ENCODE assay signal across 22 cellular contexts in the genomic region with DNA sequence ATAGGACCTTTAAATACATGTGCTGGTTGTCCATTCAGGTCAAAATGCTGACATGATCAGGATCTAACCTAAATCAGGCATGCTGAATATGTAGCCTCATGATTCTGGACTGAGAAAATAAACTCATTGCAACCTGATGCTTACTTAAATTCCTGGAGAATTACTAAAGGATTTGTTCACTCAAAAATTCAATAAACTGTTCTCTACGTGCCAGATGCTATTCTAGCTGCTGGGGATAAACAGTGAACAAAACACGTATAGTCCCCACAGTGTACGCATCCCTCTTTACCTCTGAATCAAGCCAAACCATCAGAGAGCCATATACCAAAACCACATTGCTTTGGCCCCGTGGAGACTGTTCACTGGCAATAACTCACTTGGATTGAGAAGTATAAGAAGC. TPM values are rescaled to one million over a fixed set of nuclear protein-coding genes. Genes with fewer than 3 reads are reported as not detected.
DNase-seq lines count a peak whose midpoint lies in the region; ATAC-seq and TF ChIP-seq lines count a peak whose summit lies in the region.
"Had no signal": no experiment of that assay in that cellular context is flagged by ENCODE, and none has a peak within 500 bp of the region (broad histone marks: within the 10 kb centered on the region; RNA-seq: fewer than 3 reads in every experiment).

No MANE protein-coding gene starts in this region.

- H3K36me3 ChIP-seq in MG63: peaks cover 28% of the 10 kb centered on the region
- H3K36me3 ChIP-seq in ectodermal cell (ENCODE audit: control insufficient read depth, insufficient read depth, low read length): no peaks in the 10 kb centered on the region
- H3K36me3 ChIP-seq in osteoblast (ENCODE audit: insufficient read depth, low read length): no peaks in the 10 kb centered on the region

- no peak for ATAC-seq in activated CD8-positive, alpha-beta memory T cell treated with anti-CD3 and anti-CD28 coated beads, Interleukin-2, amount 10 ng/mL, durations not matched to agents 7 days and 5 days
- ATAC-seq in HG02759 (IDR thresholded peaks at IDR 0.05; ENCODE audit: unreplicated experiment) (no peak), GM19035 (IDR thresholded peaks at IDR 0.05; ENCODE audit: unreplicated experiment) (no peak)
- ATAC-seq: activated CD8-positive, alpha-beta T cell treated with anti-CD3 and anti-CD28 coated beads, Interleukin-2, amount 10 ng/mL, durations not matched to agents 7 days and 5 days; left ventricle myocardium superior; stimulated activated effector memory CD8-positive, alpha-beta T cell treated with anti-CD3 and anti-CD28 coated beads, Interleukin-12 subunit alpha, Interleukin-12 subunit beta, amount 100 ng/mL, for 72 hours had no signal

- H3K36me3 Mint-ChIP-seq in activated CD8-positive, alpha-beta memory T cell treated with anti-CD3 and anti-CD28 coated beads, Interleukin-2, amount 10 ng/mL, durations not matched to agents 7 days and 5 days: peaks cover 25% of the 10 kb centered on the region
- H3K36me3 Mint-ChIP-seq: stimulated activated effector memory CD8-positive, alpha-beta T cell treated with anti-CD3 and anti-CD28 coated beads, Interleukin-12 subunit alpha, Interleukin-12 subunit beta, amount 100 ng/mL, for 72 hours had no signal

- no peak overlapping the region for H2AFZ ChIP-seq in osteoblast (ENCODE audit: low read length)

- peak overlapping the region; percentile 26 for H3K27ac ChIP-seq in ectodermal cell (ENCODE audit: insufficient read depth, low read depth, low read length, poor library complexity, severe bottlenecking)
- peak overlapping the region; percentile 1 for H3K27ac ChIP-seq in osteoblast (ENCODE audit: low read depth, low read length)
- H3K27ac ChIP-seq: testis had no signal

- peaks cover 28% of the 10 kb centered on the region for H3K4me1 Mint-ChIP-seq in activated CD8-positive, alpha-beta memory T cell treated with anti-CD3 and anti-CD28 coated beads, Interleukin-2, amount 10 ng/mL, durations not matched to agents 7 days and 5 days

- H3K27me3 ChIP-seq in MG63: no peaks in the 10 kb centered on the region
- no peaks in the 10 kb centered on the region for H3K27me3 ChIP-seq in ectodermal cell (ENCODE audit: control insufficient read depth, insufficient read depth, low read length, poor library complexity, severe bottlenecking)
- no peaks in the 10 kb centered on the region for H3K27me3 ChIP-seq in osteoblast (ENCODE audit: insufficient read depth, low read length)
- H3K27me3 ChIP-seq: testis had no signal

- H3K4me3 Mint-ChIP-seq in activated CD8-positive, alpha-beta memory T cell treated with anti-CD3 and anti-CD28 coated beads, Interleukin-2, amount 10 ng/mL, durations not matched to agents 7 days and 5 days: no peak overlapping the region
- H3K4me3 Mint-ChIP-seq: activated CD8-positive, alpha-beta T cell treated with anti-CD3 and anti-CD28 coated beads, Interleukin-2, amount 10 ng/mL, durations not matched to agents 7 days and 5 days; B cell; stimulated activated effector memory CD8-positive, alpha-beta T cell treated with anti-CD3 and anti-CD28 coated beads, Interleukin-12 subunit alpha, Interleukin-12 subunit beta, amount 100 ng/mL, for 72 hours had no signal

- H3K4me3 ChIP-seq in MG63 (no peak overlapping the region), ectodermal cell (ENCODE audit: insufficient read depth, low read depth, low read length) (no peak overlapping the region), osteoblast (ENCODE audit: insufficient read depth, low read length) (no peak overlapping the region)
- H3K4me3 ChIP-seq: testis had no signal

- CTCF ChIA-PET in activated CD8-positive, alpha-beta memory T cell treated with anti-CD3 and anti-CD28 coated beads, Interleukin-2, amount 10 ng/mL, durations not matched to agents 7 days and 5 days (lab: Charles Lee): no interaction called here

- H3K4me2 ChIP-seq in osteoblast (ENCODE audit: insufficient read depth, low read length): peak overlapping the region; percentile 52

- TF ChIP-seq CTCF in osteoblast (IDR thresholded peaks at IDR 0.05; ENCODE audit: extremely low read depth, low read depth, low read length): no peak

- 92 to 97% methylated on average over 3 to 4 of the region's 4 CpGs for WGBS in ectodermal cell, 2 experiments

- peaks cover 9% of the 10 kb centered on the region for H3K79me2 ChIP-seq in osteoblast (ENCODE audit: insufficient read depth, low read length)

- no peaks in the 10 kb centered on the region for H4K20me1 ChIP-seq in osteoblast (ENCODE audit: insufficient read depth, low read length)

- H3K4me1 ChIP-seq in ectodermal cell (ENCODE audit: control insufficient read depth, insufficient read depth, low read length) (no peaks in the 10 kb centered on the region), osteoblast (ENCODE audit: insufficient read depth, low read length) (peaks cover 10% of the 10 kb centered on the region)
- H3K4me1 ChIP-seq: testis had no signal

- peak; percentile 86 for DNase-seq in EH (ENCODE audit: low read depth)
- DNase-seq in MG63: peak; percentile 75
- DNase-seq in osteoblast (ENCODE audit: insufficient read length, low spot score, missing footprints): no peak
- no peak for DNase-seq in activated CD8-positive, alpha-beta memory T cell treated with anti-CD3 and anti-CD28 coated beads, Interleukin-2, amount 10 ng/mL, durations not matched to agents 7 days and 5 days
- no peak for DNase-seq in anterior cingulate cortex (lab: John Stamatoyannopoulos, UW)
- DNase-seq: activated CD8-positive, alpha-beta T cell treated with anti-CD3 and anti-CD28 coated beads, Interleukin-2, amount 10 ng/mL, durations not matched to agents 7 days and 5 days; activated naive CD4-positive, alpha-beta T cell treated with anti-CD3 and anti-CD28 coated beads, Interleukin-2, amount 50 U/mL, for 16 hours; activated T-cell treated with anti-CD3 and anti-CD28 coated beads, Interleukin-2, amount 50 U/mL, for 48 hours; dermis blood vessel endothelial cell; glutamatergic neuron; H7; left ventricle myocardium superior; NCI-H187 treated with DMSO at 0.1 percent for 48 hours; retina; RPMI8226; T1000; testis had no signal

- no peaks in the 10 kb centered on the region for H3K27me3 Mint-ChIP-seq in activated CD8-positive, alpha-beta memory T cell treated with anti-CD3 and anti-CD28 coated beads, Interleukin-2, amount 10 ng/mL, durations not matched to agents 7 days and 5 days
- H3K27me3 Mint-ChIP-seq: B cell had no signal

- H3K9me3 Mint-ChIP-seq in activated CD8-positive, alpha-beta memory T cell treated with anti-CD3 and anti-CD28 coated beads, Interleukin-2, amount 10 ng/mL, durations not matched to agents 7 days and 5 days (ENCODE audit: low read depth): peaks cover 9% of the 10 kb centered on the region
- H3K9me3 Mint-ChIP-seq: stimulated activated effector memory CD8-positive, alpha-beta T cell treated with anti-CD3 and anti-CD28 coated beads, Interleukin-12 subunit alpha, Interleukin-12 subunit beta, amount 100 ng/mL, for 72 hours had no signal

- no peaks in the 10 kb centered on the region; the same call in 1 of the 2 replicates for H3K9me3 ChIP-seq in MG63
- H3K9me3 ChIP-seq in ectodermal cell (ENCODE audit: control insufficient read depth, low read length): no peaks in the 10 kb centered on the region
- H3K9me3 ChIP-seq in osteoblast (ENCODE audit: low read depth, low read length): peaks cover 2% of the 10 kb centered on the region
- H3K9me3 ChIP-seq: testis had no signal

- no peak overlapping the region for H3K27ac Mint-ChIP-seq in activated CD8-positive, alpha-beta memory T cell treated with anti-CD3 and anti-CD28 coated beads, Interleukin-2, amount 10 ng/mL, durations not matched to agents 7 days and 5 days
- H3K27ac Mint-ChIP-seq: activated CD8-positive, alpha-beta T cell treated with anti-CD3 and anti-CD28 coated beads, Interleukin-2, amount 10 ng/mL, durations not matched to agents 7 days and 5 days; B cell; stimulated activated effector memory CD8-positive, alpha-beta T cell treated with anti-CD3 and anti-CD28 coated beads, Interleukin-12 subunit alpha, Interleukin-12 subunit beta, amount 100 ng/mL, for 72 hours had no signal

RNA-seq across cellular contexts. Expression of a gene that starts 6.1 kb away (rescaled TPM):
- 13.2 and 25.5 TPM in 2 replicates for total RNA-seq in MG63 (2014; rRNA removed; shearing (Covaris generic); ENCODE audit: low replicate concordance)
- polyA plus RNA-seq in ectodermal cell (2013, experiment 1 of 4): 15.4 TPM
- polyA plus RNA-seq in ectodermal cell (2013, experiment 2 of 4): 13.3 TPM
- polyA plus RNA-seq in ectodermal cell (2013, experiment 3 of 4): 12.2 TPM
- 13.2 TPM for polyA plus RNA-seq in ectodermal cell (2013, experiment 4 of 4)
- total RNA-seq in osteoblast: 11.2 and 15.0 TPM in 2 replicates
- total RNA-seq in activated CD8-positive, alpha-beta memory T cell treated with anti-CD3 and anti-CD28 coated beads, Interleukin-2, amount 10 ng/mL, durations not matched to agents 7 days and 5 days: 10 to 100 TPM in 1 of 2 experiments, 1 to 10 TPM in 1; 9.4 to 13.7 TPM

RNA-seq across cellular contexts. Expression of a gene that starts 52.4 kb away (rescaled TPM):
- total RNA-seq in MG63 (2014; rRNA removed; shearing (Covaris generic); ENCODE audit: low replicate concordance): 17.0 and 23.4 TPM in 2 replicates
- 41.5 TPM for polyA plus RNA-seq in ectodermal cell (2013, experiment 1 of 4)
- polyA plus RNA-seq in ectodermal cell (2013, experiment 2 of 4): 48.4 TPM
- polyA plus RNA-seq in ectodermal cell (2013, experiment 3 of 4): 28.8 TPM
- 31.7 TPM for polyA plus RNA-seq in ectodermal cell (2013, experiment 4 of 4)
- total RNA-seq in osteoblast: 36.5 and 40.9 TPM in 2 replicates
- total RNA-seq in activated CD8-positive, alpha-beta memory T cell treated with anti-CD3 and anti-CD28 coated beads, Interleukin-2, amount 10 ng/mL, durations not matched to agents 7 days and 5 days: 10 to 100 TPM; 40.8 to 50.3 TPM

Comparison
In these comparisons a context has a peak if more than half of its experiments do, and no peak if none do; other contexts are left out.
1. DNase-seq: peak in EH (single experiment) and MG63 (single experiment); none in osteoblast (single experiment), activated CD8-positive, alpha-beta memory T cell treated with anti-CD3 and anti-CD28 coated beads, Interleukin-2, amount 10 ng/mL, durations not matched to agents 7 days and 5 days (single experiment) and anterior cingulate cortex (0 of 58).